Comparison of ENCODE assay signal across 35 cellular contexts in genomic region chr1:4124631-4125145, GRCh38.
"Had no signal": no experiment of that assay in that cellular context is flagged by ENCODE, and none has a peak within 500 bp of the region (broad histone marks: within the 10 kb centered on the region; RNA-seq: fewer than 3 reads in every experiment).

No MANE protein-coding gene starts in this region.

- ATAC-seq: activated naive CD4-positive, alpha-beta T cell treated with anti-CD3 and anti-CD28 coated beads, Interleukin-2, amount 50 U/mL, for 72 hours; Right ventricle myocardium inferior; SK-N-SH treated with all-trans-retinoic acid at 6 μM for 48 hours; T-cell had no signal

- H3K36me3 ChIP-seq: ascending aorta, cardiac muscle cell had no signal

- DNase-seq: activated B cell treated with CpG ODN at 0.5 μM for 24 hours; activated CD4-positive, alpha-beta memory T cell treated with anti-CD3 and anti-CD28 coated beads for 36 hours; activated CD4-positive, alpha-beta T cell treated with anti-CD3 and anti-CD28 coated beads for 4 hours; activated CD4-positive, alpha-beta T cell treated with anti-CD3 and anti-CD28 coated beads, Interleukin-2, amount 50 U/mL, for 1 hour; activated CD4-positive, CD25-positive, alpha-beta regulatory T cell treated with anti-CD3 and anti-CD28 coated beads, Interleukin-2, amount 50 U/mL, for 72 hours; activated CD8-positive, alpha-beta memory T cell treated with anti-CD3 and anti-CD28 coated beads, Interleukin-2, amount 50 U/mL, for 48 hours; activated gamma-delta T cell; activated naive CD4-positive, alpha-beta T cell treated with Interleukin-2 at 50 U/mL for 16 hours; activated T-cell treated with anti-CD3 and anti-CD28 coated beads, Interleukin-2, amount 50 U/mL, for 48 hours; amniotic stem cell; Kasumi-1; KG1; MM.1S; MV-4-11; NCI-H1092; NCI-H1436 treated with DMSO at 0.1 percent for 48 hours; NCI-H1694 treated with DMSO at 0.1 percent for 48 hours; NCI-H2029; NCI-H345; NCI-H510A; NCI-H526; NCI-H748 treated with DMSO at 0.1 percent for 48 hours; NK-92 treated with Interleukin-12 subunit alpha and Interleukin-12 subunit beta, amount 100 ng/mL, for 24 hours; PC-9; SIG-M5; T-cell; T-helper 2 cell; T-helper 9 cell had no signal

- H3K4me1 ChIP-seq: ascending aorta had no signal

- H3K27ac ChIP-seq: ascending aorta, cardiac muscle cell, PC-9, RWPE1, VCaP had no signal

- H3K4me2 ChIP-seq: PC-9 had no signal

- H3K27me3 ChIP-seq: ascending aorta, cardiac muscle cell had no signal

- H2AFZ ChIP-seq: PC-9 had no signal

- H3K4me3 ChIP-seq: ascending aorta, cardiac muscle cell, PC-9 had no signal

- H3K9me3 ChIP-seq: ascending aorta had no signal
